ENCODE assay signal across 21 cellular contexts in genomic region chr20:10344953-10345352, GRCh38.
A peak's percentile ranks its signal among the peaks of the same experiment; 100 is the strongest.
DNase-seq lines count a peak whose midpoint lies in the region; ATAC-seq, FAIRE-seq and TF ChIP-seq lines count a peak whose summit lies in the region.
"Had no signal": no experiment of that assay in that cellular context is flagged by ENCODE, and none has a peak within 500 bp of the region (broad histone marks: within the 10 kb centered on the region; RNA-seq: fewer than 3 reads in every experiment).

No MANE protein-coding gene starts in this region.

- H3K4me2 ChIP-seq in A549 (no peak overlapping the region; the same call in 2 of the 3 replicates), GM23338 (no peak overlapping the region), K562 (ENCODE audit: insufficient read depth, low read length) (no peak overlapping the region), fibroblast of lung (ENCODE audit: extremely low read depth, insufficient read depth, low read length) (no peak overlapping the region)

- peaks cover 28% of the 10 kb centered on the region for H3K36me3 Mint-ChIP-seq in GM23338 (ENCODE audit: low read depth)
- H3K36me3 Mint-ChIP-seq: CD4-positive, alpha-beta memory T cell had no signal

- H3K4me1 Mint-ChIP-seq in GM23338, result peaks cover 10% of the 10 kb centered on the region

- peaks cover 2% of the 10 kb centered on the region for H3K27me3 Mint-ChIP-seq in GM23338 (ENCODE audit: insufficient read depth, low read depth, poor library complexity)

- H3K36me3 ChIP-seq in GM23338 (ENCODE audit: insufficient read depth), result no peaks in the 10 kb centered on the region
- no peaks in the 10 kb centered on the region for H3K36me3 ChIP-seq in K562 (ENCODE audit: control insufficient read depth, insufficient read depth, low read length)
- no peaks in the 10 kb centered on the region for H3K36me3 ChIP-seq in fibroblast of lung (ENCODE audit: control insufficient read depth, insufficient read depth, low read length)
- H3K36me3 ChIP-seq in ovary, result no peaks in the 10 kb centered on the region

- in situ Hi-C loops in K562 (cut with MboI), result no loop called here

- H3K27me3 ChIP-seq in GM23338 (ENCODE audit: insufficient read depth) (no peaks in the 10 kb centered on the region), K562 (ENCODE audit: control insufficient read depth in 2 of 2, insufficient read depth in 2 of 2, low read length in 2 of 2) (no peaks in the 10 kb centered on the region), fibroblast of lung (ENCODE audit: control insufficient read depth, insufficient read depth, low read length) (no peaks in the 10 kb centered on the region), ovary (no peaks in the 10 kb centered on the region)

- peak overlapping the region; percentile 14 to 72; a peak in 5 of 6 replicates for H3K27ac ChIP-seq in A549
- H3K27ac ChIP-seq in GM23338 (ENCODE audit: low read depth), result no peak overlapping the region
- no peak overlapping the region for H3K27ac ChIP-seq in K562 (ENCODE audit: extremely low read depth, low read depth, low read length)
- H3K27ac ChIP-seq in fibroblast of lung (ENCODE audit: insufficient read depth, low read length), result no peak overlapping the region
- H3K27ac ChIP-seq in ovary, result no peak overlapping the region

- POLR2A ChIA-PET in A549 (lab: Yijun Ruan, JAX), result no interaction called here
- POLR2A ChIA-PET in K562 (lab: Yijun Ruan, JAX), result no interaction called here

- intact Hi-C loops in K562 (cut with micrococcal nuclease), result no loop called here
- intact Hi-C loops in ovary (cut with DNase I), result no loop called here

- H3K9me3 ChIP-seq in A549, result peaks cover 4% of the 10 kb centered on the region; the same call in 1 of the 3 replicates
- H3K9me3 ChIP-seq in K562 (replicated peaks; ENCODE audit: control insufficient read depth, insufficient read depth, low read depth, low read length), result no peaks in the 10 kb centered on the region
- no peaks in the 10 kb centered on the region for H3K9me3 ChIP-seq in fibroblast of lung (ENCODE audit: control insufficient read depth, insufficient read depth, low read depth, low read length)
- no peaks in the 10 kb centered on the region for H3K9me3 ChIP-seq in ovary
- H3K9me3 ChIP-seq: Caco-2 had no signal

- TF ChIP-seq CTCF in A549 (IDR thresholded peaks at IDR 0.05) (no peak), GM23338 (conservative IDR thresholded peaks at IDR 0.05; ENCODE audit: low read depth in 2 of 2) (no peak), K562 (IDR thresholded peaks at IDR 0.05 in 2 of 3, conservative IDR thresholded peaks at IDR 0.05 in 1 of 3; ENCODE audit: insufficient read depth in 2 of 3, low read depth in 1 of 3, low read length in 3 of 3) (no peak), fibroblast of lung (conservative IDR thresholded peaks at IDR 0.05 in 1 of 2, IDR thresholded peaks at IDR 0.05 in 1 of 2; ENCODE audit: low read depth in 1 of 2, low read length in 2 of 2) (no peak), ovary (IDR thresholded peaks at IDR 0.05) (no peak)

- no peaks in the 10 kb centered on the region for H3K9me1 ChIP-seq in K562 (ENCODE audit: control insufficient read depth, insufficient read depth, low read length)

- no TSS peak for BruUV-seq in K562 (replicated peaks; lab: Mats Ljungman, UMichigan)

- no peaks in the 10 kb centered on the region for H3K9me2 ChIP-seq in GM23338 (ENCODE audit: insufficient read depth)

- WGBS in A549 (ENCODE audit: missing lambda C conversion rate), result 84% methylated on average over 6 of the region's 6 CpGs
- WGBS in K562 (ENCODE audit: insufficient coverage, low coverage, missing lambda C conversion rate), result 2% methylated on average over 5 of the region's 6 CpGs
- WGBS in ovary, 3 donors, result 78 to 87% (median 78%) methylated on average over 6 of the region's 6 CpGs

- no peak for FAIRE-seq in A549 (lab: Jason Lieb, UNC)
- no peak for FAIRE-seq in K562 (lab: Jason Lieb, UNC)
- FAIRE-seq: D721Med, GM12891, GM18507 had no signal

- H4K20me1 ChIP-seq in GM23338 (replicated peaks; ENCODE audit: insufficient read depth), result no peaks in the 10 kb centered on the region
- no peaks in the 10 kb centered on the region for H4K20me1 ChIP-seq in K562 (replicated peaks; ENCODE audit: control insufficient read depth, insufficient read depth, low read length)
- no peaks in the 10 kb centered on the region for H4K20me1 ChIP-seq in fibroblast of lung (ENCODE audit: control insufficient read depth, extremely low read depth, insufficient read depth, low read length)

- H3F3A ChIP-seq in GM23338 (replicated peaks; ENCODE audit: low read depth), result no peaks in the 10 kb centered on the region

- no peaks in the 10 kb centered on the region for H3K79me2 ChIP-seq in GM23338 (replicated peaks; ENCODE audit: insufficient read depth)
- no peaks in the 10 kb centered on the region for H3K79me2 ChIP-seq in K562 (ENCODE audit: control insufficient read depth, insufficient read depth, low read length)
- no peaks in the 10 kb centered on the region for H3K79me2 ChIP-seq in fibroblast of lung (ENCODE audit: control insufficient read depth, insufficient read depth, low read length)

- H3K9me3 Mint-ChIP-seq in GM23338, result peaks cover 24% of the 10 kb centered on the region
- H3K9me3 Mint-ChIP-seq: CD4-positive, alpha-beta memory T cell had no signal

- H3K4me3 Mint-ChIP-seq in GM23338, result no peak overlapping the region
- H3K4me3 Mint-ChIP-seq: CD4-positive, alpha-beta memory T cell had no signal

- CTCF ChIA-PET in A549 (lab: Yijun Ruan, JAX) (no interaction called here), K562 (lab: Yijun Ruan, JAX; ENCODE audit: low intra/inter-chr PET ratio) (no interaction called here)

- H3K27ac Mint-ChIP-seq in GM23338, result no peak overlapping the region
- H3K27ac Mint-ChIP-seq: CD4-positive, alpha-beta memory T cell had no signal

- H3K4me1 ChIP-seq in A549 (peaks cover 42% of the 10 kb centered on the region), GM23338 (ENCODE audit: insufficient read depth) (0 out of 2 replicates have a peak, but pooled peaks cover 5% of the 10 kb centered on the region), K562 (replicated peaks in 1 of 2; ENCODE audit: control insufficient read depth in 2 of 2, insufficient read depth in 2 of 2, low read length in 2 of 2) (no peaks in the 10 kb centered on the region), fibroblast of lung (ENCODE audit: control insufficient read depth, extremely low read depth, insufficient read depth, low read length) (no peaks in the 10 kb centered on the region), ovary (ENCODE audit: insufficient read depth) (peaks cover 2% of the 10 kb centered on the region)
- H3K4me1 ChIP-seq: Caco-2 had no signal

- H3K9ac ChIP-seq in K562 (ENCODE audit: insufficient read depth in 1 of 2, low read depth in 2 of 2, low read length in 2 of 2), result no peak overlapping the region
- no peak overlapping the region for H3K9ac ChIP-seq in fibroblast of lung (ENCODE audit: insufficient read depth, low read length)

- TF ChIP-seq EP300 in A549 (IDR thresholded peaks at IDR 0.05) (no peak), K562 (IDR thresholded peaks at IDR 0.05; ENCODE audit: low read length) (no peak), ovary (IDR thresholded peaks at IDR 0.05) (no peak)

- no peak for ATAC-seq in A549
- no peak for ATAC-seq in GM23338
- no peak for ATAC-seq in K562
- no peak for ATAC-seq in HG03442 (IDR thresholded peaks at IDR 0.05; ENCODE audit: unreplicated experiment)

- DNase-seq in A549 (ENCODE audit: low read depth in 1 of 2, low spot score in 1 of 2) (no peak), GM23338 (ENCODE audit: low spot score) (no peak), K562 (ENCODE audit: extremely low read depth in 1 of 4, low spot score in 3 of 4) (no peak), fibroblast of lung (ENCODE audit: low read depth in 2 of 2) (no peak), ovary (no peak)
- no peak for DNase-seq in stimulated activated naive CD4-positive, alpha-beta T cell (lab: John Stamatoyannopoulos, UW)
- DNase-seq: 8988T; C1 segment of cervical spinal cord; Caco-2; CD4-positive, alpha-beta memory T cell; DMS 273 treated with DMSO at 0.1 percent for 48 hours; DMS79; EL; GDM1; GOT3; H7; HCEC 1CT had no signal

- H3K4me3 ChIP-seq in A549, result no peak overlapping the region
- H3K4me3 ChIP-seq in GM23338, result no peak overlapping the region
- no peak overlapping the region for H3K4me3 ChIP-seq in K562
- no peak overlapping the region for H3K4me3 ChIP-seq in fibroblast of lung (replicated peaks in 1 of 4; ENCODE audit: control extremely low read depth in 1 of 4, insufficient read depth in 1 of 4, low read depth in 3 of 4, low read length in 4 of 4)
- H3K4me3 ChIP-seq in ovary, result no peak overlapping the region

- TF ChIP-seq POLR2A in A549 (IDR thresholded peaks at IDR 0.05; ENCODE audit: low read length) (no peak), K562 (conservative IDR thresholded peaks at IDR 0.05) (no peak), ovary (IDR thresholded peaks at IDR 0.05) (no peak)

- 0 out of 2 replicates have a peak overlapping the region, but pooled peaks have one; percentile 3 for H2AFZ ChIP-seq in GM23338
- H2AFZ ChIP-seq in K562 (ENCODE audit: low read depth, low read length), result no peak overlapping the region
- peak overlapping the region; percentile 5 for H2AFZ ChIP-seq in fibroblast of lung (ENCODE audit: low read length)

- no peak for TF ChIP-seq RAD21 in A549 (conservative IDR thresholded peaks at IDR 0.05 in 1 of 2, IDR thresholded peaks at IDR 0.05 in 1 of 2)
- no peak for TF ChIP-seq RAD21 in K562 (CRISPR knock-in tag; conservative IDR thresholded peaks at IDR 0.05 in 1 of 2, IDR thresholded peaks at IDR 0.05 in 1 of 2)

TF ChIP-seq in A549, 52 proteins besides CTCF, POLR2A, EP300 and RAD21 (continues in another document):
- TF ChIP-seq CBX8 (IDR thresholded peaks at IDR 0.05) (no peak), ZSCAN20 (CRISPR knock-in tag; IDR thresholded peaks at IDR 0.05) (no peak)

TF ChIP-seq in GM23338, 12 proteins besides CTCF, POLR2A, EP300 and RAD21 (continues in another document):
- TF ChIP-seq EZH2 (IDR thresholded peaks at IDR 0.05; ENCODE audit: low read depth, unreplicated experiment), result no peak
- no peak for TF ChIP-seq ZNF331 (CRISPR knock-in tag; IDR thresholded peaks at IDR 0.05; ENCODE audit: low read depth)

TF ChIP-seq in K562, 482 proteins besides CTCF, POLR2A, EP300 and RAD21 (continues in another document):
- no peak for TF ChIP-seq ZNF347 (CRISPR knock-in tag; IDR thresholded peaks at IDR 0.05; ENCODE audit: low read depth)
- no peak for TF ChIP-seq HMGXB4 (CRISPR knock-in tag; IDR thresholded peaks at IDR 0.05)
- TF ChIP-seq ATF7 (IDR thresholded peaks at IDR 0.05), result peak; percentile 41; the same call in 1 of the 2 replicates

Comparison
In these comparisons a context has a peak if more than half of its experiments do, and no peak if none do; other contexts are left out.
1. H3K27ac ChIP-seq: peak in A549 (2 of 2); none in GM23338 (single experiment), K562 (single experiment), fibroblast of lung (single experiment) and ovary (0 of 2).